In the genomic region with DNA sequence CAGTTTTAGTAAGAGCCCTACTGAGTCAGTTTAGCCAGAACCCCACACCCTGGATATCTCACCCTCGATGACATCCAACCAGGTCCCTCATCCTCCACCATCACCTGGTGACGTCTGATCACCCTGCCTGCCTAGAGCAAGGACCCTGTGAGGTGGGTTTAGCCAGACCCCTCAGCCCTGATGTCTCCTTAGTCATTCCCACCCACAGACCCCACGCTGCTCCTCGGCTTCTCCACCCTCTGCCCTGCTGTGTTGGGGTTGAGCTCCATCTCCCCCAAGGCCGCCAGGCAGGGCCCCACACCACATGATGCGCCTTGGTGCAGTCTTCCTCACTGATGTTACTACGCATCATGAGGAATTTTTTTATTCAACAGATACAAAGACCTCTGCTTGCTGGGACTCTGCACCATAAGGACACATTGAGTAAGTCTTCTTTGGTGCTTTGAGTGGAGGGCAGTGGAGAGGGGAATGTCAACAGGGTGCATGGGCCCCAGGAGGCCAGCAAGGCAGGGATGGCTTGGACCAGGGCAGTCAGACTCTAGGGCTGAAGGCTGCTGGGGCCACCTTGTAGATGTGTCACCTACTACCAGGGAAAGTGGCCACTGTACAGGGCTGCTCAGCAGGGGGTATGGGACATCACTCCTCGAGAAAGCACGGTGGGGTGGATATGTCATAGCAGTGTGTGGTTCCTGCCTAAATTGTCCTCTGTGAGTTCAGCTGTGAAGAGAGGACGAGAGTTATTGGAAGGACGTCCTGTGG, we compare ENCODE assay signal across 11 cellular contexts. TPM values are rescaled to one million over a fixed set of nuclear protein-coding genes. Genes with fewer than 3 reads are reported as not detected.
DNase-seq lines count a peak whose midpoint lies in the region; ATAC-seq and TF ChIP-seq lines count a peak whose summit lies in the region.
"Had no signal": no experiment of that assay in that cellular context is flagged by ENCODE, and none has a peak within 500 bp of the region (broad histone marks: within the 10 kb centered on the region; RNA-seq: fewer than 3 reads in every experiment).

No MANE protein-coding gene starts in this region.

- H3K4me1 Mint-ChIP-seq in CD8-positive, alpha-beta T cell (ENCODE audit: low read depth), result peaks cover 53% of the 10 kb centered on the region
- H3K4me1 Mint-ChIP-seq in glutamatergic neuron (ENCODE audit: low read depth, unreplicated experiment), result peaks cover 9% of the 10 kb centered on the region

- TF ChIP-seq EP300 in ovary (IDR thresholded peaks at IDR 0.05), result no peak

- peak overlapping the region; percentile 98 for H3K27ac Mint-ChIP-seq in CD8-positive, alpha-beta T cell
- peak overlapping the region; percentile 85 for H3K27ac Mint-ChIP-seq in glutamatergic neuron (ENCODE audit: unreplicated experiment)

- no peak for ATAC-seq in CD8-positive, alpha-beta T cell
- ATAC-seq in GM19035 (IDR thresholded peaks at IDR 0.05; ENCODE audit: unreplicated experiment), result no peak
- ATAC-seq in GM18505 (IDR thresholded peaks at IDR 0.05; ENCODE audit: unreplicated experiment), result no peak
- ATAC-seq in HG03280 (IDR thresholded peaks at IDR 0.05; ENCODE audit: unreplicated experiment), result no peak

- H3K9me3 Mint-ChIP-seq in CD8-positive, alpha-beta T cell, result no peaks in the 10 kb centered on the region
- peaks cover 10% of the 10 kb centered on the region for H3K9me3 Mint-ChIP-seq in glutamatergic neuron (ENCODE audit: unreplicated experiment)

- POLR2A ChIA-PET in CD8-positive, alpha-beta T cell (lab: Charles Lee), result interaction anchor here (1.8 to 4.4 kb wide), 5 partner anchors 12 to 82 kb away, joined by 13 to 51 read pairs (median 22); a partner anchor contains a TSS

- TF ChIP-seq POLR2A in ovary (IDR thresholded peaks at IDR 0.05), result no peak
- no peak for TF ChIP-seq POLR2A in GM18505 (IDR thresholded peaks at IDR 0.05; ENCODE audit: borderline replicate concordance, extremely low read depth, insufficient read depth, insufficient read length)

- H3K36me3 Mint-ChIP-seq in CD8-positive, alpha-beta T cell, result peaks cover 4% of the 10 kb centered on the region
- H3K36me3 Mint-ChIP-seq in glutamatergic neuron (ENCODE audit: unreplicated experiment), result no peaks in the 10 kb centered on the region

- no peaks in the 10 kb centered on the region for H3K27me3 Mint-ChIP-seq in CD8-positive, alpha-beta T cell (ENCODE audit: low read depth)
- H3K27me3 Mint-ChIP-seq in glutamatergic neuron (ENCODE audit: unreplicated experiment), result peaks cover 14% of the 10 kb centered on the region

- no peaks in the 10 kb centered on the region for H3K9me3 ChIP-seq in CD8-positive, alpha-beta T cell (ENCODE audit: low read length)
- H3K9me3 ChIP-seq in WERI-Rb-1 (ENCODE audit: severe bottlenecking) (no peaks in the 10 kb centered on the region), ovary (no peaks in the 10 kb centered on the region)
- H3K9me3 ChIP-seq: HAP-1 had no signal

- DNase-seq in CD8-positive, alpha-beta T cell, result peak in 1 of 7 experiments; percentile 20
- DNase-seq in WERI-Rb-1, result no peak
- no peak for DNase-seq in glutamatergic neuron
- DNase-seq in ovary, result peak in 4 of 5 donors; percentile 35 to 48 (median 39)
- no peak for DNase-seq in medulla oblongata (ENCODE audit: extremely low spot score)
- DNase-seq: midbrain, NCI-H2029 treated with DMSO at 0.1 percent for 48 hours had no signal

- intact Hi-C loops in CD8-positive, alpha-beta T cell (cut with DNase I, micrococcal nuclease), result loop anchor here in 1 of 2 experiments (2.0 kb wide), 1 partner anchor 243 kb away; a partner anchor contains a TSS
- intact Hi-C loops in ovary (cut with DNase I), result loop anchor here in 2 of 4 donors (1.0 to 10.0 kb wide), 2 partner anchors 241 to 713 kb away; a partner anchor contains a TSS

- H3K27ac ChIP-seq in CD8-positive, alpha-beta T cell (ENCODE audit: low read depth, low read length), result no peak overlapping the region
- H3K27ac ChIP-seq in WERI-Rb-1 (peak overlapping the region; percentile 86), ovary (peak overlapping the region in 1 of 2 donors; percentile 27)

- peak overlapping the region; percentile 69 for H3K4me3 Mint-ChIP-seq in CD8-positive, alpha-beta T cell
- H3K4me3 Mint-ChIP-seq in glutamatergic neuron (ENCODE audit: unreplicated experiment), result peak overlapping the region; percentile 75

- H3K36me3 ChIP-seq in CD8-positive, alpha-beta T cell (ENCODE audit: insufficient read depth, low read length), result no peaks in the 10 kb centered on the region
- H3K36me3 ChIP-seq in WERI-Rb-1, result no peaks in the 10 kb centered on the region
- H3K36me3 ChIP-seq in ovary, result no peaks in the 10 kb centered on the region
- H3K36me3 ChIP-seq: HAP-1 had no signal

- H3K4me3 ChIP-seq in CD8-positive, alpha-beta T cell (ENCODE audit: low read depth, low read length), result no peak overlapping the region
- H3K4me3 ChIP-seq in WERI-Rb-1 (ENCODE audit: low read depth, low read length) (no peak overlapping the region), ovary (no peak overlapping the region)

- TF ChIP-seq CTCF in CD8-positive, alpha-beta T cell (IDR thresholded peaks at IDR 0.05), result no peak
- TF ChIP-seq CTCF in WERI-Rb-1 (IDR thresholded peaks at IDR 0.05; ENCODE audit: low read depth, low read length) (no peak), glutamatergic neuron (IDR thresholded peaks at IDR 0.05; ENCODE audit: partially characterized antibody, unreplicated experiment) (no peak), ovary (IDR thresholded peaks at IDR 0.05) (no peak)

- no peaks in the 10 kb centered on the region for H3K27me3 ChIP-seq in CD8-positive, alpha-beta T cell (ENCODE audit: insufficient read depth, low read length)
- H3K27me3 ChIP-seq in WERI-Rb-1 (ENCODE audit: insufficient read depth, low read depth, severe bottlenecking) (no peaks in the 10 kb centered on the region), ovary (no peaks in the 10 kb centered on the region)

- CTCF ChIA-PET in CD8-positive, alpha-beta T cell (lab: Charles Lee), result interaction anchor here (0.9 to 4.5 kb wide), 3 partner anchors 26 to 50 kb away, joined by 3 to 49 read pairs (median 4); a partner anchor contains a TSS

- peaks cover 44% of the 10 kb centered on the region for H3K4me1 ChIP-seq in CD8-positive, alpha-beta T cell (ENCODE audit: insufficient read depth, low read length)
- peaks cover 14% of the 10 kb centered on the region for H3K4me1 ChIP-seq in ovary (ENCODE audit: insufficient read depth)

- WGBS in ovary, 3 donors, result 89 to 95% (median 91%) methylated on average over 11 of the region's 11 CpGs

RNA-seq across cellular contexts. Expression of a gene that starts 1.6 kb away (rescaled TPM):
- 10 to 100 TPM; 23.5 to 23.8 TPM for total RNA-seq in CD8-positive, alpha-beta T cell
- 7.7 TPM for total RNA-seq in glutamatergic neuron (ENCODE audit: unreplicated experiment)
- total RNA-seq in ovary, result 10 to 100 TPM in 4 of 7 donors, 1 to 10 TPM in 3; 3.7 to 14.5 (median 11.1) TPM
- 1 to 10 TPM; 2.8 to 5.8 TPM for polyA plus RNA-seq in ovary

RNA-seq across cellular contexts. Expression of a gene that starts 14.2 kb away (rescaled TPM):
- total RNA-seq in CD8-positive, alpha-beta T cell, result 1 to 10 TPM; 5.9 to 8.2 TPM
- total RNA-seq in glutamatergic neuron (ENCODE audit: unreplicated experiment) (3.0 TPM), ovary (10 to 100 TPM in 2 of 7 donors, 1 to 10 TPM in 5; 2.2 to 12.6 (median 8.0) TPM)
- 1 to 10 TPM in 1 of 2 donors, under 1 TPM in 1; 0.18 to 2.3 TPM for polyA plus RNA-seq in ovary

RNA-seq across cellular contexts. Expression of a gene that starts 23.9 kb away (rescaled TPM):
- total RNA-seq in CD8-positive, alpha-beta T cell, result 100 to 1,000 TPM; 548 to 551 TPM
- total RNA-seq in glutamatergic neuron (ENCODE audit: unreplicated experiment) (128 TPM), ovary (100 to 1,000 TPM; 129 to 256 (median 171) TPM)
- polyA plus RNA-seq in ovary, result 100 to 1,000 TPM in 1 of 2 donors, 10 to 100 TPM in 1; 17.7 to 228 TPM

RNA-seq across cellular contexts. Expression of a gene that starts 43.9 kb away (rescaled TPM):
- 10 to 100 TPM; 58.3 to 65.3 TPM for total RNA-seq in CD8-positive, alpha-beta T cell
- total RNA-seq in glutamatergic neuron (ENCODE audit: unreplicated experiment) (25.7 TPM), ovary (10 to 100 TPM; 21.7 to 37.1 (median 29.9) TPM)
- polyA plus RNA-seq in ovary, result 10 to 100 TPM in 1 of 2 donors, 1 to 10 TPM in 1; 3.5 to 11.9 TPM

RNA-seq across cellular contexts. Expression of a gene that starts 54.9 kb away (rescaled TPM):
- total RNA-seq in CD8-positive, alpha-beta T cell, result 10 to 100 TPM; 90.2 to 90.7 TPM
- total RNA-seq in glutamatergic neuron (ENCODE audit: unreplicated experiment) (61.5 TPM), ovary (10 to 100 TPM; 36.4 to 98.5 (median 43.3) TPM)
- 10 to 100 TPM; 14.6 to 87.5 TPM for polyA plus RNA-seq in ovary

Comparison
In these comparisons a context has a peak if more than half of its experiments do, and no peak if none do; other contexts are left out.
1. DNase-seq: peak in ovary (4 of 5); none in WERI-Rb-1 (single experiment), glutamatergic neuron (single experiment) and medulla oblongata (single experiment).